In genomic region chr6:111873178-111874029, GRCh38 we compare ENCODE assay signal across 8 cellular contexts. TPM values are rescaled to one million over a fixed set of nuclear protein-coding genes. Genes with fewer than 3 reads are reported as not detected.
DNase-seq lines count a peak whose midpoint lies in the region; ATAC-seq and TF ChIP-seq lines count a peak whose summit lies in the region.

FYN (minus strand) TSS chr6:111873452; CDS start chr6:111720051, 153,401 bp downstream.

- H4K20me1 ChIP-seq in hepatocyte (ENCODE audit: insufficient read depth, poor library complexity, severe bottlenecking): no peaks in the 10 kb centered on the region

- H3K36me3 ChIP-seq in hepatocyte (replicated peaks; ENCODE audit: insufficient read depth, low read depth): no peaks in the 10 kb centered on the region

- H3K4me1 ChIP-seq in hepatocyte (ENCODE audit: insufficient read depth): peaks cover 5% of the 10 kb centered on the region

- in situ Hi-C loops in astrocyte of the cerebellum (cut with HindIII; ENCODE audit: low sequenced_read_pairs): no loop called here

- DNase-seq in NCI-H2029 treated with DMSO at 0.1 percent for 48 hours (lab: John Stamatoyannopoulos, UW): peak; percentile 98
- DNase-seq in T-helper 9 cell: peak; percentile 98
- peak; percentile 84 for DNase-seq in astrocyte of the cerebellum (ENCODE audit: low read depth)
- DNase-seq in hepatocyte (ENCODE audit: low spot score): peak; percentile 99
- DNase-seq in retina: peak; percentile 98
- no peak for DNase-seq in GF-D8 (lab: John Stamatoyannopoulos, UW)

- no peaks in the 10 kb centered on the region for H3K9me3 ChIP-seq in hepatocyte (ENCODE audit: low read depth)

- no peaks in the 10 kb centered on the region for H3K9me2 ChIP-seq in hepatocyte (replicated peaks; ENCODE audit: insufficient read depth)

- H3K27ac ChIP-seq in hepatocyte: peak within 1 kb of the TSS; percentile 75

- TF ChIP-seq CTCF in astrocyte of the cerebellum (IDR thresholded peaks at IDR 0.05; ENCODE audit: low read depth, low read length, missing control alignments): peak; percentile 41
- peak; percentile 25 for TF ChIP-seq CTCF in hepatocyte (IDR thresholded peaks at IDR 0.05; ENCODE audit: poor library complexity)

- H3K4me3 ChIP-seq in astrocyte of the cerebellum (ENCODE audit: low read depth, low read length) (peak within 1 kb of the TSS; percentile 64), hepatocyte (peak within 1 kb of the TSS; percentile 72)

- H3K27me3 ChIP-seq in hepatocyte: peaks cover 16% of the 10 kb centered on the region

- peaks cover 28% of the 10 kb centered on the region for H3K79me2 ChIP-seq in hepatocyte

- WGBS in hepatocyte (ENCODE audit: low lambda C conversion rate, missing lambda C conversion rate): 2% methylated on average over 54 of the region's 75 CpGs

- peak; percentile 99 for ATAC-seq in GM18502 (IDR thresholded peaks at IDR 0.05; ENCODE audit: poor library complexity, unreplicated experiment)
- peak; percentile 99 for ATAC-seq in HG02981 (IDR thresholded peaks at IDR 0.05; ENCODE audit: unreplicated experiment)

- H3K4me2 ChIP-seq in hepatocyte: peak within 1 kb of the TSS; percentile 89

- peak within 1 kb of the TSS; percentile 74 for H2AFZ ChIP-seq in hepatocyte

RNA-seq across cellular contexts. Expression of gene FYN, which starts in this region (rescaled TPM):
- 40.0 and 65.7 TPM in 2 replicates for total RNA-seq in hepatocyte
- 63.7 and 70.1 TPM in 2 replicates for polyA plus RNA-seq in hepatocyte
